ENCODE assay signal across 17 cellular contexts in the genomic region with DNA sequence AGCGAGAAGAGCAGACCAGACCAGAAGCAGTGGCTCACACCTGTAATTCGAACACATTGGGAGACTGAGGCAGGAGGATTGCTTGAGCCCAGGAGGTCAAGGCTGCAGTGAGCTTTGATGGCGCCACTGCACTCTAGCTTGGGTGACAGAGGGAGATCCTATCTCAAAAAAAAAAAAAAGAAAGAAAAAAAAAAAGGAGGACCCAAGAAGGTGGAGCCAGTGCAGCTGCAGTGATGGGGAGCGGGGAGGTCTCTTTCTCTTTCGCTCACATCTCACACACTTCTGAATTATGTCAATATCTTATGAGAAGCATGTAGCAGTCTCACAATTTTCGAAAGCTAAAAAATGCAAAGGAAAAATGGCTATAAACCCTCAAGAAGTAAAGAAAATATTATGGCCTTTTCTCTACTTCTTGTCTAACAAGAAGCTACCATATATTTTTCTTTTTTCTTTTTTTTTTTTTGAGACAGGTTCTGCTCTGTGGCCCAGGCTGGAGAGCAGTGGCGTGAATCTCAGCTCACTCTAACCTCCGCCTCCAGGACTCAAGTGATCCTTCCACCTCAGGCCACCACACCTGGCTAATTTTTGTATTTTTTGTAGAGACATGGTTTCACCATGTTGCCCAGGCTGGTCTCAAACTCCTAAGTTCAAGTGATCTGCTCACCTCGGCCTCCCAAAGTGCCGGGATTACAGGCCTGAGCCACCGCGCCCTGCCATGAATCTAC. TPM values are rescaled to one million over a fixed set of nuclear protein-coding genes. Genes with fewer than 3 reads are reported as not detected.
"Had no signal": no experiment of that assay in that cellular context is flagged by ENCODE, and none has a peak within 500 bp of the region (broad histone marks: within the 10 kb centered on the region; RNA-seq: fewer than 3 reads in every experiment).

No MANE protein-coding gene starts in this region.

- H3K9me3 ChIP-seq: left lung had no signal

- H3K36me3 ChIP-seq: left lung, WERI-Rb-1 had no signal

- H3K27ac ChIP-seq: left lung, WERI-Rb-1 had no signal

- H3K4me1 ChIP-seq: left lung had no signal

- DNase-seq: activated CD4-positive, alpha-beta T cell treated with anti-CD3 and anti-CD28 coated beads, Interleukin-2, amount 50 U/mL, for 48 hours; activated naive CD8-positive, alpha-beta T cell treated with anti-CD3 and anti-CD28 coated beads, Interleukin-2, amount 10 ng/mL, durations not matched to agents 7 days and 5 days; anterior cingulate cortex; dermis blood vessel endothelial cell; effector memory CD8-positive, alpha-beta T cell; naive thymus-derived CD8-positive, alpha-beta T cell; posterior cingulate gyrus; stimulated activated CD4-positive, alpha-beta T cell treated with anti-CD3 and anti-CD28 coated beads, Interleukin-4, amount 100 ng/mL, for 24 hours; stimulated activated naive CD4-positive, alpha-beta T cell; WERI-Rb-1 had no signal

- H3K4me1 Mint-ChIP-seq: activated naive CD8-positive, alpha-beta T cell treated with anti-CD3 and anti-CD28 coated beads, Interleukin-2, amount 10 ng/mL, durations not matched to agents 7 days and 5 days; memory B cell had no signal

- H3K4me3 ChIP-seq: left lung, skin epidermis had no signal

- ATAC-seq: effector memory CD8-positive, alpha-beta T cell; naive thymus-derived CD8-positive, alpha-beta T cell had no signal

- H3K27ac Mint-ChIP-seq: activated naive CD8-positive, alpha-beta T cell treated with anti-CD3 and anti-CD28 coated beads, Interleukin-2, amount 10 ng/mL, durations not matched to agents 7 days and 5 days; effector memory CD8-positive, alpha-beta T cell; memory B cell had no signal

- H3K4me3 Mint-ChIP-seq: activated naive CD8-positive, alpha-beta T cell treated with anti-CD3 and anti-CD28 coated beads, Interleukin-2, amount 10 ng/mL, durations not matched to agents 7 days and 5 days; effector memory CD8-positive, alpha-beta T cell; memory B cell; naive thymus-derived CD8-positive, alpha-beta T cell had no signal

- H3K36me3 Mint-ChIP-seq: activated naive CD8-positive, alpha-beta T cell treated with anti-CD3 and anti-CD28 coated beads, Interleukin-2, amount 10 ng/mL, durations not matched to agents 7 days and 5 days; memory B cell had no signal

- H3K9me3 Mint-ChIP-seq: activated naive CD8-positive, alpha-beta T cell treated with anti-CD3 and anti-CD28 coated beads, Interleukin-2, amount 10 ng/mL, durations not matched to agents 7 days and 5 days; effector memory CD8-positive, alpha-beta T cell; memory B cell had no signal

RNA-seq across cellular contexts. Expression of gene SPO11, which starts 3.8 kb away (rescaled TPM):
- total RNA-seq: activated naive CD8-positive, alpha-beta T cell treated with anti-CD3 and anti-CD28 coated beads, Interleukin-2, amount 10 ng/mL, durations not matched to agents 7 days and 5 days; cerebellum; dermis blood vessel endothelial cell; left lung; mucosa of gallbladder; naive thymus-derived CD8-positive, alpha-beta T cell; subcutaneous adipose tissue; T-helper 1 cell treated with Interleukin-12 subunit alpha and Interleukin-12 subunit beta and Interleukin-4 antibody, amounts not matched to agents 30 ng/mL and 1 ng/mL, for 36 hours had no signal
- polyA plus RNA-seq: naive thymus-derived CD8-positive, alpha-beta T cell had no signal

RNA-seq across cellular contexts. Expression of gene BMP7, which starts 59.4 kb away (rescaled TPM):
- total RNA-seq: activated naive CD8-positive, alpha-beta T cell treated with anti-CD3 and anti-CD28 coated beads, Interleukin-2, amount 10 ng/mL, durations not matched to agents 7 days and 5 days; dermis blood vessel endothelial cell; naive thymus-derived CD8-positive, alpha-beta T cell; T-helper 1 cell treated with Interleukin-12 subunit alpha and Interleukin-12 subunit beta and Interleukin-4 antibody, amounts not matched to agents 30 ng/mL and 1 ng/mL, for 36 hours had no signal
- polyA plus RNA-seq: naive thymus-derived CD8-positive, alpha-beta T cell had no signal
